Comparison of ENCODE assay signal across 19 cellular contexts in genomic region chr5:143550985-143551630, GRCh38.
"Had no signal": no experiment of that assay in that cellular context is flagged by ENCODE, and none has a peak within 500 bp of the region (broad histone marks: within the 10 kb centered on the region; RNA-seq: fewer than 3 reads in every experiment).

No MANE protein-coding gene starts in this region.

- H3K9me3 ChIP-seq: right atrium auricular region, suprapubic skin had no signal

- DNase-seq: activated CD4-positive, alpha-beta T cell treated with anti-CD3 and anti-CD28 coated beads for 1 hour; activated CD4-positive, alpha-beta T cell treated with anti-CD3 and anti-CD28 coated beads, Interleukin-2, amount 50 U/mL, for 48 hours; activated CD8-positive, alpha-beta memory T cell treated with anti-CD3 and anti-CD28 coated beads, Interleukin-2, amount 10 ng/mL, durations not matched to agents 7 days and 5 days; activated naive CD4-positive, alpha-beta T cell treated with anti-CD3 and anti-CD28 coated beads for 36 hours; activated T-cell treated with anti-CD3 and anti-CD28 coated beads, Interleukin-2, amount 50 U/mL, for 1 hour; glutamatergic neuron; left ventricle myocardium superior; nucleus accumbens; small intestine; T-cell; T-helper 9 cell; trophoblast cell had no signal

- H3K36me3 ChIP-seq: right atrium auricular region, suprapubic skin had no signal

- H3K27ac Mint-ChIP-seq: activated CD8-positive, alpha-beta memory T cell treated with anti-CD3 and anti-CD28 coated beads, Interleukin-2, amount 10 ng/mL, durations not matched to agents 7 days and 5 days; activated naive CD4-positive, alpha-beta T cell treated with anti-CD3 and anti-CD28 coated beads for 36 hours; activated T-helper 2 cell treated with anti-CD3 and anti-CD28 coated beads, Interferon-gamma antibody, Interleukin-2, Interleukin-4, amounts not matched to agents 10 μg/mL and 5 μg/mL and 100 μg/mL, durations not matched to agents 14 hours and 24 hours and 36 hours; memory B cell; stimulated activated naive CD8-positive, alpha-beta T cell treated with anti-CD3 and anti-CD28 coated beads, Interleukin-15, Interleukin-2, amounts not matched to agents 100 ng/mL and 50 ng/mL, for 24 hours; T-cell had no signal

- H3K4me1 ChIP-seq: right atrium auricular region, suprapubic skin had no signal

- H3K27ac ChIP-seq: epithelial cell of prostate, right atrium auricular region, suprapubic skin had no signal

- H3K4me1 Mint-ChIP-seq: activated CD8-positive, alpha-beta memory T cell treated with anti-CD3 and anti-CD28 coated beads, Interleukin-2, amount 10 ng/mL, durations not matched to agents 7 days and 5 days; memory B cell; T-cell had no signal

- H3K4me3 Mint-ChIP-seq: activated CD8-positive, alpha-beta memory T cell treated with anti-CD3 and anti-CD28 coated beads, Interleukin-2, amount 10 ng/mL, durations not matched to agents 7 days and 5 days; activated naive CD4-positive, alpha-beta T cell treated with anti-CD3 and anti-CD28 coated beads for 36 hours; memory B cell; natural killer cell treated with Interleukin-12 subunit alpha and Interleukin-12 subunit beta and Interleukin-15 and Interleukin-18, amount 100 ng/mL, for 72 hours; stimulated activated naive CD8-positive, alpha-beta T cell treated with anti-CD3 and anti-CD28 coated beads, Interleukin-15, Interleukin-2, amounts not matched to agents 100 ng/mL and 50 ng/mL, for 24 hours; T-cell had no signal

- H3K9me3 Mint-ChIP-seq: activated naive CD4-positive, alpha-beta T cell treated with anti-CD3 and anti-CD28 coated beads for 36 hours; memory B cell had no signal

- H3K4me3 ChIP-seq: right atrium auricular region, suprapubic skin had no signal

- H3K36me3 Mint-ChIP-seq: memory B cell, T-cell had no signal

- H3K27me3 ChIP-seq: right atrium auricular region, suprapubic skin had no signal

- ATAC-seq: activated CD8-positive, alpha-beta memory T cell treated with anti-CD3 and anti-CD28 coated beads, Interleukin-2, amount 10 ng/mL, durations not matched to agents 7 days and 5 days; left ventricle myocardium superior; natural killer cell treated with Interleukin-12 subunit alpha and Interleukin-12 subunit beta and Interleukin-15 and Interleukin-18, amount 100 ng/mL, for 72 hours; T-cell had no signal

- H3K27me3 Mint-ChIP-seq: activated CD8-positive, alpha-beta memory T cell treated with anti-CD3 and anti-CD28 coated beads, Interleukin-2, amount 10 ng/mL, durations not matched to agents 7 days and 5 days had no signal
